1 cellular context compared by ENCODE assay signal in the genomic region with DNA sequence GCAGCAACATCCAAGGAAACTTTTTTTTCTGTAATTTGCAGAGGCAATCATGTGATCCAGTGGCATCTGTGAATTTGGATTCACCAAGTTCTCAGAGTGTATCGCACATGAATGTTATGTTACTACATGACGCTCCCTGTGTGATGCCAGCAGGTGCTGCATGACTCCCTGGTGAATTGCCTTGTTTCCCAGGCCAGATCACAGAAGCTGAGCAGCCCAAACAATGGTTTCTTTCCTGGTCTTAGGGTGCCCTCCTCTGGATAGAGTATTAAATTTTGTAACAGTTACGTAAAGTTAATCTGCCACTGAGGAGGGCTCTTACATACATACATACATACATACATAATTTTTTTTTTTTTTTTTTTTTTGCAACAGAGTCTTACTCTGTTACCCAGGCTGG.
TF ChIP-seq lines count a peak whose summit lies in the region.

No MANE protein-coding gene starts in this region.

TF ChIP-seq in HepG2, 621 proteins besides CTCF, POLR2A, EP300 and RAD21:
- TF ChIP-seq, protein P1, sequence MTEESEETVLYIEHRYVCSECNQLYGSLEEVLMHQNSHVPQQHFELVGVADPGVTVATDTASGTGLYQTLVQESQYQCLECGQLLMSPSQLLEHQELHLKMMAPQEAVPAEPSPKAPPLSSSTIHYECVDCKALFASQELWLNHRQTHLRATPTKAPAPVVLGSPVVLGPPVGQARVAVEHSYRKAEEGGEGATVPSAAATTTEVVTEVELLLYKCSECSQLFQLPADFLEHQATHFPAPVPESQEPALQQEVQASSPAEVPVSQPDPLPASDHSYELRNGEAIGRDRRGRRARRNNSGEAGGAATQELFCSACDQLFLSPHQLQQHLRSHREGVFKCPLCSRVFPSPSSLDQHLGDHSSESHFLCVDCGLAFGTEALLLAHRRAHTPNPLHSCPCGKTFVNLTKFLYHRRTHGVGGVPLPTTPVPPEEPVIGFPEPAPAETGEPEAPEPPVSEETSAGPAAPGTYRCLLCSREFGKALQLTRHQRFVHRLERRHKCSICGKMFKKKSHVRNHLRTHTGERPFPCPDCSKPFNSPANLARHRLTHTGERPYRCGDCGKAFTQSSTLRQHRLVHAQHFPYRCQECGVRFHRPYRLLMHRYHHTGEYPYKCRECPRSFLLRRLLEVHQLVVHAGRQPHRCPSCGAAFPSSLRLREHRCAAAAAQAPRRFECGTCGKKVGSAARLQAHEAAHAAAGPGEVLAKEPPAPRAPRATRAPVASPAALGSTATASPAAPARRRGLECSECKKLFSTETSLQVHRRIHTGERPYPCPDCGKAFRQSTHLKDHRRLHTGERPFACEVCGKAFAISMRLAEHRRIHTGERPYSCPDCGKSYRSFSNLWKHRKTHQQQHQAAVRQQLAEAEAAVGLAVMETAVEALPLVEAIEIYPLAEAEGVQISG (CRISPR knock-in tag; IDR thresholded peaks at IDR 0.05) = peak; percentile 53; the same call in 1 of the 2 replicates
- TF ChIP-seq ELF4 (CRISPR knock-in tag; IDR thresholded peaks at IDR 0.05; ENCODE audit: borderline replicate concordance) = no peak
- TF ChIP-seq, protein P2, sequence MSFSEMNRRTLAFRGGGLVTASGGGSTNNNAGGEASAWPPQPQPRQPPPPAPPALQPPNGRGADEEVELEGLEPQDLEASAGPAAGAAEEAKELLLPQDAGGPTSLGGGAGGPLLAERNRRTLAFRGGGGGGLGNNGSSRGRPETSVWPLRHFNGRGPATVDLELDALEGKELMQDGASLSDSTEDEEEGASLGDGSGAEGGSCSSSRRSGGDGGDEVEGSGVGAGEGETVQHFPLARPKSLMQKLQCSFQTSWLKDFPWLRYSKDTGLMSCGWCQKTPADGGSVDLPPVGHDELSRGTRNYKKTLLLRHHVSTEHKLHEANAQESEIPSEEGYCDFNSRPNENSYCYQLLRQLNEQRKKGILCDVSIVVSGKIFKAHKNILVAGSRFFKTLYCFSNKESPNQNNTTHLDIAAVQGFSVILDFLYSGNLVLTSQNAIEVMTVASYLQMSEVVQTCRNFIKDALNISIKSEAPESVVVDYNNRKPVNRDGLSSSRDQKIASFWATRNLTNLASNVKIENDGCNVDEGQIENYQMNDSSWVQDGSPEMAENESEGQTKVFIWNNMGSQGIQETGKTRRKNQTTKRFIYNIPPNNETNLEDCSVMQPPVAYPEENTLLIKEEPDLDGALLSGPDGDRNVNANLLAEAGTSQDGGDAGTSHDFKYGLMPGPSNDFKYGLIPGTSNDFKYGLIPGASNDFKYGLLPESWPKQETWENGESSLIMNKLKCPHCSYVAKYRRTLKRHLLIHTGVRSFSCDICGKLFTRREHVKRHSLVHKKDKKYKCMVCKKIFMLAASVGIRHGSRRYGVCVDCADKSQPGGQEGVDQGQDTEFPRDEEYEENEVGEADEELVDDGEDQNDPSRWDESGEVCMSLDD (CRISPR knock-in tag; IDR thresholded peaks at IDR 0.05; ENCODE audit: borderline replicate concordance) = no peak
- 0 out of 2 replicates have a peak, but pooled peaks have one; percentile 28 for TF ChIP-seq FOXA3 (CRISPR knock-in tag; IDR thresholded peaks at IDR 0.05)
- no peak for TF ChIP-seq ZEB1 (IDR thresholded peaks at IDR 0.05; ENCODE audit: insufficient replicate concordance, low read depth)
- no peak for TF ChIP-seq ZNF772 (CRISPR knock-in tag; IDR thresholded peaks at IDR 0.05)
- TF ChIP-seq ZNF660 (CRISPR knock-in tag; IDR thresholded peaks at IDR 0.05; ENCODE audit: borderline replicate concordance, low read depth) = no peak
- no peak for TF ChIP-seq CREB1 (IDR thresholded peaks at IDR 0.05)
- no peak for TF ChIP-seq CREB1 (CRISPR knock-in tag; IDR thresholded peaks at IDR 0.05)
- TF ChIP-seq SALL2 (CRISPR knock-in tag; IDR thresholded peaks at IDR 0.05) = no peak
- peak; percentile 34; the same call in 1 of the 2 replicates for TF ChIP-seq RXRB (CRISPR knock-in tag; IDR thresholded peaks at IDR 0.05; ENCODE audit: borderline replicate concordance)
- TF ChIP-seq ZBTB21 (CRISPR knock-in tag; IDR thresholded peaks at IDR 0.05) = no peak
- TF ChIP-seq ERF (CRISPR knock-in tag; IDR thresholded peaks at IDR 0.05) = 0 out of 2 replicates have a peak, but pooled peaks have one; percentile 45
- TF ChIP-seq, protein P3, sequence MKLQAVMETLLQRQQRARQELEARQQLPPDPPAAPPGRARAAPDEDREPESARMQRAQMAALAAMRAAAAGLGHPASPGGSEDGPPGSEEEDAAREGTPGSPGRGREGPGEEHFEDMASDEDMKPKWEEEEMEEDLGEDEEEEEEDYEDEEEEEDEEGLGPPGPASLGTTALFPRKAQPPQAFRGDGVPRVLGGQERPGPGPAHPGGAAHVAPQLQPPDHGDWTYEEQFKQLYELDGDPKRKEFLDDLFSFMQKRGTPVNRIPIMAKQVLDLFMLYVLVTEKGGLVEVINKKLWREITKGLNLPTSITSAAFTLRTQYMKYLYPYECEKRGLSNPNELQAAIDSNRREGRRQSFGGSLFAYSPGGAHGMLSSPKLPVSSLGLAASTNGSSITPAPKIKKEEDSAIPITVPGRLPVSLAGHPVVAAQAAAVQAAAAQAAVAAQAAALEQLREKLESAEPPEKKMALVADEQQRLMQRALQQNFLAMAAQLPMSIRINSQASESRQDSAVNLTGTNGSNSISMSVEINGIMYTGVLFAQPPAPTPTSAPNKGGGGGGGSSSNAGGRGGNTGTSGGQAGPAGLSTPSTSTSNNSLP (IDR thresholded peaks at IDR 0.05; ENCODE audit: low read depth, low read length) = 0 out of 2 replicates have a peak, but pooled peaks have one; percentile 28
- TF ChIP-seq, protein P4, sequence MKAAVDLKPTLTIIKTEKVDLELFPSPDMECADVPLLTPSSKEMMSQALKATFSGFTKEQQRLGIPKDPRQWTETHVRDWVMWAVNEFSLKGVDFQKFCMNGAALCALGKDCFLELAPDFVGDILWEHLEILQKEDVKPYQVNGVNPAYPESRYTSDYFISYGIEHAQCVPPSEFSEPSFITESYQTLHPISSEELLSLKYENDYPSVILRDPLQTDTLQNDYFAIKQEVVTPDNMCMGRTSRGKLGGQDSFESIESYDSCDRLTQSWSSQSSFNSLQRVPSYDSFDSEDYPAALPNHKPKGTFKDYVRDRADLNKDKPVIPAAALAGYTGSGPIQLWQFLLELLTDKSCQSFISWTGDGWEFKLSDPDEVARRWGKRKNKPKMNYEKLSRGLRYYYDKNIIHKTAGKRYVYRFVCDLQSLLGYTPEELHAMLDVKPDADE (CRISPR knock-in tag; IDR thresholded peaks at IDR 0.05) = no peak
- TF ChIP-seq, protein P5, sequence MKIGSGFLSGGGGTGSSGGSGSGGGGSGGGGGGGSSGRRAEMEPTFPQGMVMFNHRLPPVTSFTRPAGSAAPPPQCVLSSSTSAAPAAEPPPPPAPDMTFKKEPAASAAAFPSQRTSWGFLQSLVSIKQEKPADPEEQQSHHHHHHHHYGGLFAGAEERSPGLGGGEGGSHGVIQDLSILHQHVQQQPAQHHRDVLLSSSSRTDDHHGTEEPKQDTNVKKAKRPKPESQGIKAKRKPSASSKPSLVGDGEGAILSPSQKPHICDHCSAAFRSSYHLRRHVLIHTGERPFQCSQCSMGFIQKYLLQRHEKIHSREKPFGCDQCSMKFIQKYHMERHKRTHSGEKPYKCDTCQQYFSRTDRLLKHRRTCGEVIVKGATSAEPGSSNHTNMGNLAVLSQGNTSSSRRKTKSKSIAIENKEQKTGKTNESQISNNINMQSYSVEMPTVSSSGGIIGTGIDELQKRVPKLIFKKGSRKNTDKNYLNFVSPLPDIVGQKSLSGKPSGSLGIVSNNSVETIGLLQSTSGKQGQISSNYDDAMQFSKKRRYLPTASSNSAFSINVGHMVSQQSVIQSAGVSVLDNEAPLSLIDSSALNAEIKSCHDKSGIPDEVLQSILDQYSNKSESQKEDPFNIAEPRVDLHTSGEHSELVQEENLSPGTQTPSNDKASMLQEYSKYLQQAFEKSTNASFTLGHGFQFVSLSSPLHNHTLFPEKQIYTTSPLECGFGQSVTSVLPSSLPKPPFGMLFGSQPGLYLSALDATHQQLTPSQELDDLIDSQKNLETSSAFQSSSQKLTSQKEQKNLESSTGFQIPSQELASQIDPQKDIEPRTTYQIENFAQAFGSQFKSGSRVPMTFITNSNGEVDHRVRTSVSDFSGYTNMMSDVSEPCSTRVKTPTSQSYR (CRISPR knock-in tag; IDR thresholded peaks at IDR 0.05; ENCODE audit: borderline replicate concordance) = no peak
- no peak for TF ChIP-seq SOX13 (IDR thresholded peaks at IDR 0.05)
- 0 out of 4 replicates have a peak, but pooled peaks of 1 of the 2 experiments have one; percentile 4 for TF ChIP-seq SOX13 (CRISPR knock-in tag; conservative IDR thresholded peaks at IDR 0.05 in 1 of 2, IDR thresholded peaks at IDR 0.05 in 1 of 2)
- TF ChIP-seq NFYC (CRISPR knock-in tag; IDR thresholded peaks at IDR 0.05) = no peak
- no peak for TF ChIP-seq NR2F2 (IDR thresholded peaks at IDR 0.05; ENCODE audit: borderline replicate concordance, low read depth)
- peak; percentile 91 for TF ChIP-seq SMC3 (IDR thresholded peaks at IDR 0.05; ENCODE audit: low read length)
- TF ChIP-seq ZNF678 (CRISPR knock-in tag; IDR thresholded peaks at IDR 0.05) = no peak
- TF ChIP-seq, protein P6, sequence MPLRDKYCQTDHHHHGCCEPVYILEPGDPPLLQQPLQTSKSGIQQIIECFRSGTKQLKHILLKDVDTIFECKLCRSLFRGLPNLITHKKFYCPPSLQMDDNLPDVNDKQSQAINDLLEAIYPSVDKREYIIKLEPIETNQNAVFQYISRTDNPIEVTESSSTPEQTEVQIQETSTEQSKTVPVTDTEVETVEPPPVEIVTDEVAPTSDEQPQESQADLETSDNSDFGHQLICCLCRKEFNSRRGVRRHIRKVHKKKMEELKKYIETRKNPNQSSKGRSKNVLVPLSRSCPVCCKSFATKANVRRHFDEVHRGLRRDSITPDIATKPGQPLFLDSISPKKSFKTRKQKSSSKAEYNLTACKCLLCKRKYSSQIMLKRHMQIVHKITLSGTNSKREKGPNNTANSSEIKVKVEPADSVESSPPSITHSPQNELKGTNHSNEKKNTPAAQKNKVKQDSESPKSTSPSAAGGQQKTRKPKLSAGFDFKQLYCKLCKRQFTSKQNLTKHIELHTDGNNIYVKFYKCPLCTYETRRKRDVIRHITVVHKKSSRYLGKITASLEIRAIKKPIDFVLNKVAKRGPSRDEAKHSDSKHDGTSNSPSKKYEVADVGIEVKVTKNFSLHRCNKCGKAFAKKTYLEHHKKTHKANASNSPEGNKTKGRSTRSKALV (CRISPR knock-in tag; IDR thresholded peaks at IDR 0.05) = no peak
- TF ChIP-seq GATAD2A (CRISPR knock-in tag; IDR thresholded peaks at IDR 0.05) = no peak
- 0 out of 2 replicates have a peak, but pooled peaks have one; percentile 24 for TF ChIP-seq RBFOX2 (IDR thresholded peaks at IDR 0.05; ENCODE audit: low read depth, low read length)
- TF ChIP-seq STAG1 (CRISPR knock-in tag; IDR thresholded peaks at IDR 0.05) = peak; percentile 93
- TF ChIP-seq CEBPG (CRISPR knock-in tag; IDR thresholded peaks at IDR 0.05) = peak; percentile 62
- TF ChIP-seq ZNF232 (CRISPR knock-in tag; IDR thresholded peaks at IDR 0.05; ENCODE audit: borderline replicate concordance) = no peak
- TF ChIP-seq TEAD3 (CRISPR knock-in tag; optimal IDR thresholded peaks at IDR 0.05; ENCODE audit: borderline replicate concordance) = peak; percentile 19
- TF ChIP-seq ZFYVE20 (CRISPR knock-in tag; IDR thresholded peaks at IDR 0.05; ENCODE audit: borderline replicate concordance, low read depth) = no peak
- TF ChIP-seq ZFX (CRISPR knock-in tag; IDR thresholded peaks at IDR 0.05; ENCODE audit: low read depth) = peak; percentile 20; the same call in 1 of the 2 replicates
